In the genomic region with DNA sequence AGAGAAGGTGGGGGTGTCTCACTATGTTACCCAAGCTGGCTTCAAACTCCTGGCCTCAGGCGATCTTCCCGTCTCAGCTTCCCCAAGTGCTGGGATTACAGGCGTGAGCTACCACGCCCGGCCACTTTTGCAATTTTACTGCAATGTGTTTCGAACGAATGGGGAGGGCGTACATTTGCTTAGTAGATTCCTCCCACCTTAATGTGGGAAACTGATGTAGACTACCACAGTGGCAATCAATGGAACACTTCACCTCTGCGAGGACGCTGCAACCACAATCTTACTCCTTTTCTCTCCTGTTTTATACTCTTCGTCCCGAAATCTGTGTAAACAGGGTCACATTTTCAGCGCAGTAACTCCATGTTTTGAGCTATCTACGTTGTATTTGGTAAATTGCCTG, we compare ENCODE assay signal across 8 cellular contexts. TPM values are rescaled to one million over a fixed set of nuclear protein-coding genes. Genes with fewer than 3 reads are reported as not detected.
DNase-seq lines count a peak whose midpoint lies in the region; ATAC-seq and TF ChIP-seq lines count a peak whose summit lies in the region.
"Not testable (repeated sequence)": the region's sequence is repeated elsewhere in the genome, so short reads cannot be mapped to it uniquely, and the experiment has no call there.

No MANE protein-coding gene starts in this region.

- intact Hi-C loops in left lung (cut with DNase I); transverse colon (cut with DNase I; ENCODE audit: low total_unique reads): not testable (repeated sequence)

- POLR2A ChIA-PET in T-cell (lab: Charles Lee), result not testable (repeated sequence)

- not testable (repeated sequence) for H3K36me3 ChIP-seq in left lung; parathyroid adenoma (ENCODE audit: control insufficient read depth, insufficient read depth, low read length); transverse colon

- H3K9me3 ChIP-seq in left lung; parathyroid adenoma (ENCODE audit: control insufficient read depth, low read length); transverse colon: not testable (repeated sequence)

- not testable (repeated sequence) for ATAC-seq in T-cell (replicated peaks in 1 of 4)
- ATAC-seq in left lung, result peak; percentile 14

- H3K4me3 ChIP-seq in left lung, result peak overlapping the region; percentile 52 to 65
- not testable (repeated sequence) for H3K4me3 ChIP-seq in parathyroid adenoma (ENCODE audit: low read depth, low read length)
- H3K4me3 ChIP-seq in transverse colon, result peak overlapping the region in 3 of 4 donors; percentile 60 to 76 (median 69)

- H3K4me2 ChIP-seq in parathyroid adenoma (ENCODE audit: low read length), result not testable (repeated sequence)

- H3K36me3 Mint-ChIP-seq in IgD-negative memory B cell; T-cell; activated naive CD4-positive, alpha-beta T cell treated with anti-CD3 and anti-CD28 coated beads, Interleukin-2, amount 50 U/mL, for 24 hours; endothelial cell (ENCODE audit: low read depth, unreplicated experiment): not testable (repeated sequence)

- not testable (repeated sequence) for TF ChIP-seq CTCF in endothelial cell (IDR thresholded peaks at IDR 0.05; ENCODE audit: unreplicated experiment); left lung (IDR thresholded peaks at IDR 0.05); parathyroid adenoma (IDR thresholded peaks at IDR 0.05); transverse colon (IDR thresholded peaks at IDR 0.05)

- WGBS in transverse colon (ENCODE audit: low coverage in 1 of 2), 2 donors, result 27 to 32% methylated on average over 8 to 14 of the region's 14 CpGs

- not testable (repeated sequence) for TF ChIP-seq EP300 in transverse colon (IDR thresholded peaks at IDR 0.05; ENCODE audit: low read depth)

- H3K27me3 ChIP-seq in left lung; parathyroid adenoma (ENCODE audit: control insufficient read depth, insufficient read depth, low read length); transverse colon: not testable (repeated sequence)

- in situ Hi-C loops in transverse colon (cut with MboI; ENCODE audit: low pct_ligation_motif_present in 1 of 4, low pct_unique_long_range_greater_than_20kb in 1 of 4, low sequenced_read_pairs in 3 of 4), result not testable (repeated sequence)

- not testable (repeated sequence) for H3K9ac ChIP-seq in parathyroid adenoma

- H3K4me1 ChIP-seq in left lung, parathyroid adenoma: not testable (repeated sequence)
- peaks cover 0 to 31% (median 11%) of the 10 kb centered on the region in 4 donors for H3K4me1 ChIP-seq in transverse colon

- not testable (repeated sequence) for H3K27me3 Mint-ChIP-seq in IgD-negative memory B cell; T-cell; activated naive CD4-positive, alpha-beta T cell treated with anti-CD3 and anti-CD28 coated beads, Interleukin-2, amount 50 U/mL, for 24 hours; endothelial cell (ENCODE audit: unreplicated experiment)

- not testable (repeated sequence) for H3K4me1 Mint-ChIP-seq in IgD-negative memory B cell; activated naive CD4-positive, alpha-beta T cell treated with anti-CD3 and anti-CD28 coated beads, Interleukin-2, amount 50 U/mL, for 24 hours; endothelial cell (ENCODE audit: unreplicated experiment)
- peaks cover 5 to 19% (median 13%) of the 10 kb centered on the region in 3 donors for H3K4me1 Mint-ChIP-seq in T-cell

- H3K79me2 ChIP-seq in parathyroid adenoma, result peaks cover 11% of the 10 kb centered on the region

- CTCF ChIA-PET in T-cell (lab: Charles Lee), result not testable (repeated sequence)

- DNase-seq in DMS 273 (lab: John Stamatoyannopoulos, UW; ENCODE audit: unreplicated experiment) (peak; percentile 5), transverse colon (peak; percentile 33)
- not testable (repeated sequence) for DNase-seq in T-cell; endothelial cell (ENCODE audit: low spot score); left lung

- peak overlapping the region; percentile 68 for H2AFZ ChIP-seq in parathyroid adenoma

- H3K27ac ChIP-seq in left lung, parathyroid adenoma: not testable (repeated sequence)
- peak overlapping the region in 3 of 4 donors; percentile 91 to 96 (median 94) for H3K27ac ChIP-seq in transverse colon

- not testable (repeated sequence) for TF ChIP-seq POLR2A in transverse colon (IDR thresholded peaks at IDR 0.05)

- H3K9me3 Mint-ChIP-seq in IgD-negative memory B cell; T-cell; activated naive CD4-positive, alpha-beta T cell treated with anti-CD3 and anti-CD28 coated beads, Interleukin-2, amount 50 U/mL, for 24 hours; endothelial cell (ENCODE audit: unreplicated experiment): not testable (repeated sequence)

- peak overlapping the region in 1 of 3 donors; percentile 96 for H3K27ac Mint-ChIP-seq in IgD-negative memory B cell
- not testable (repeated sequence) for H3K27ac Mint-ChIP-seq in T-cell; activated naive CD4-positive, alpha-beta T cell treated with anti-CD3 and anti-CD28 coated beads, Interleukin-2, amount 50 U/mL, for 24 hours; endothelial cell (ENCODE audit: unreplicated experiment)

- H3K4me3 Mint-ChIP-seq in IgD-negative memory B cell, result peak overlapping the region; percentile 58 to 97 (median 77)
- H3K4me3 Mint-ChIP-seq in T-cell, result peak overlapping the region; percentile 57 to 78 (median 58)
- H3K4me3 Mint-ChIP-seq in activated naive CD4-positive, alpha-beta T cell treated with anti-CD3 and anti-CD28 coated beads, Interleukin-2, amount 50 U/mL, for 24 hours, result peak overlapping the region; percentile 74
- peak overlapping the region; percentile 74 for H3K4me3 Mint-ChIP-seq in endothelial cell (ENCODE audit: unreplicated experiment)

RNA-seq across cellular contexts. Expression of gene PDPR, which starts 47.4 kb away (rescaled TPM):
- polyA plus RNA-seq in IgD-negative memory B cell, result 9.5 TPM
- total RNA-seq in T-cell, result 10 to 100 TPM; 24.8 to 46.0 (median 31.9) TPM
- total RNA-seq in endothelial cell (ENCODE audit: unreplicated experiment), result 43.4 TPM
- 10 to 100 TPM; 16.5 to 26.0 TPM for total RNA-seq in left lung
- 10 to 100 TPM; 29.1 to 36.2 (median 31.7) TPM for total RNA-seq in transverse colon
